In genomic region chr14:103333754-103334643, GRCh38 we compare ENCODE assay signal across 8 cellular contexts. TPM values are rescaled to one million over a fixed set of nuclear protein-coding genes. Genes with fewer than 3 reads are reported as not detected.
DNase-seq lines count a peak whose midpoint lies in the region; ATAC-seq lines count a peak whose summit lies in the region.

Gene EIF5, plus strand, starts transcription at chr14:103334237. Its CDS starts 1,624 bp downstream, at chr14:103335861.

- peak; percentile 74 for ATAC-seq in GM19468 (IDR thresholded peaks at IDR 0.05; ENCODE audit: extremely low read depth, unreplicated experiment)

- DNase-seq in COLO668 (lab: John Stamatoyannopoulos, UW; ENCODE audit: unreplicated experiment) (peak; percentile 99), HS-5 (ENCODE audit: low read depth) (peak; percentile 95), lung microvascular endothelial cell (ENCODE audit: low read depth in 2 of 2) (peak; percentile 99 to 100)
- peak; percentile 99 for DNase-seq in NK-92 treated with Interleukin-12 subunit alpha and Interleukin-12 subunit beta, amount 100 ng/mL, for 24 hours (lab: John Stamatoyannopoulos, UW)
- peak; percentile 99 for DNase-seq in activated CD8-positive, alpha-beta memory T cell treated with anti-CD3 and anti-CD28 coated beads for 24 hours
- DNase-seq in effector CD8-positive, alpha-beta T cell (lab: John Stamatoyannopoulos, UW): peak; percentile 97
- DNase-seq in stimulated activated CD4-positive, alpha-beta T cell treated with anti-CD3 and anti-CD28 coated beads, TNF-alpha, amount 100 ng/mL, for 48 hours (ENCODE audit: low read depth in 3 of 3): peak; percentile 99

RNA-seq across cellular contexts. Expression of gene EIF5, which starts in this region (rescaled TPM):
- total RNA-seq in lung microvascular endothelial cell: 84.6 and 86.3 TPM in 2 replicates

Comparison
In these comparisons a context has a peak if more than half of its experiments do, and no peak if none do; other contexts are left out.
1. Peak in every context shown above with its lines: DNase-seq and ATAC-seq.